Comparison of ENCODE assay signal across 1 cellular context in the genomic region with DNA sequence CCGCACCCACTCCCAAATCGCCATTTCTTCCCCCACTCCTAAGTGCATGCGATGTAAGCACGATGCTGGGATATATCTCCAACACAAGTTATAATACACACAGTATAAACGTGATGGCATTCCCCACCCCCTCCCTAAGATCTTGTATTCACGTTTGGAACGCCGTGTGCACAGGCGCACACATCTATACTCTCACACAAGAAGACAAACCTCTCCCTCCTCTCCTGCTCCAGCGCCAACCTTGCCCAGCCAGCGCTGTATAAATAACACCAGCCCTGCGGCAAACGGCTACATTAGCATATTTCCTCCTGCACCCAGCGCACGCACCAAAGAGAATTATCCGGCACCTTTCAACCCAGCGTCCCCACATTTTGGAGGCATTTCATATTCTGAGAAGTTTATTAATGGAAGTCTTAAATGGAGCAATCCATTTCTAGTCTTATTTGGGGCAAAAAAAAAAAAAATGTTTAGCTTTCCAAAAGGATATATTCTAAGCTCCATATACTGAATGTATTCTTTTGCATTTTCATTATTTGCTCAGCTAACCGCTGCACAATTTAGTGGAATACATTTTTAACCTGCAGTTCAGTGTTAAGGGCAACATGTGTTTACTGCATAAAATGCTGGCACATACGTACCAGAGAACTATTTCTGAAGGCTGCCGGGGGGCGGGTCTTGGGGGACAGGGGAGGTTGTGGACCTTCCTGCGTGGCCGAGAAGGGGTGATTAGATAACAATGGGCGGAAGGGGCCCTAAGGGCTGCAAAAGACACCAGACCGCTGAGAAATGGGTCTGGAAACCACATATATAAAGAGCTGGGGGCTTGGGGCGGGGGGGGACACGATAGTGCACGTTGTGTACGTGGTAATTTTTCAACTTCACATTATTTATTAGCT.
TF ChIP-seq lines count a peak whose summit lies in the region.

No MANE protein-coding gene starts in this region.

TF ChIP-seq in HepG2, 621 proteins besides CTCF, POLR2A, EP300 and RAD21 (continued from another document and continues in another):
- no peak for TF ChIP-seq ZHX2 (IDR thresholded peaks at IDR 0.05; ENCODE audit: low read depth)
- TF ChIP-seq ZHX2 (CRISPR knock-in tag; IDR thresholded peaks at IDR 0.05; ENCODE audit: borderline replicate concordance): no peak
- TF ChIP-seq ZNF563 (CRISPR knock-in tag; IDR thresholded peaks at IDR 0.05): no peak
- TF ChIP-seq KMT2A (CRISPR knock-in tag; IDR thresholded peaks at IDR 0.05): no peak; the same call in 1 of the 2 replicates
- no peak for TF ChIP-seq ZFP1 (CRISPR knock-in tag; IDR thresholded peaks at IDR 0.05)
- no peak for TF ChIP-seq KDM2A (CRISPR knock-in tag; IDR thresholded peaks at IDR 0.05; ENCODE audit: borderline replicate concordance, low read depth)
- no peak for TF ChIP-seq ZNF775 (CRISPR knock-in tag; IDR thresholded peaks at IDR 0.05; ENCODE audit: borderline replicate concordance)
- no peak for TF ChIP-seq PAX8 (CRISPR knock-in tag; IDR thresholded peaks at IDR 0.05; ENCODE audit: borderline replicate concordance)
- TF ChIP-seq, protein P1, sequence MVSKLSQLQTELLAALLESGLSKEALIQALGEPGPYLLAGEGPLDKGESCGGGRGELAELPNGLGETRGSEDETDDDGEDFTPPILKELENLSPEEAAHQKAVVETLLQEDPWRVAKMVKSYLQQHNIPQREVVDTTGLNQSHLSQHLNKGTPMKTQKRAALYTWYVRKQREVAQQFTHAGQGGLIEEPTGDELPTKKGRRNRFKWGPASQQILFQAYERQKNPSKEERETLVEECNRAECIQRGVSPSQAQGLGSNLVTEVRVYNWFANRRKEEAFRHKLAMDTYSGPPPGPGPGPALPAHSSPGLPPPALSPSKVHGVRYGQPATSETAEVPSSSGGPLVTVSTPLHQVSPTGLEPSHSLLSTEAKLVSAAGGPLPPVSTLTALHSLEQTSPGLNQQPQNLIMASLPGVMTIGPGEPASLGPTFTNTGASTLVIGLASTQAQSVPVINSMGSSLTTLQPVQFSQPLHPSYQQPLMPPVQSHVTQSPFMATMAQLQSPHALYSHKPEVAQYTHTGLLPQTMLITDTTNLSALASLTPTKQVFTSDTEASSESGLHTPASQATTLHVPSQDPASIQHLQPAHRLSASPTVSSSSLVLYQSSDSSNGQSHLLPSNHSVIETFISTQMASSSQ (IDR thresholded peaks at IDR 0.05; ENCODE audit: low read depth): no peak
- TF ChIP-seq, protein P1 (CRISPR knock-in tag; IDR thresholded peaks at IDR 0.05; ENCODE audit: borderline replicate concordance): no peak
- no peak for TF ChIP-seq ZNF619 (CRISPR knock-in tag; IDR thresholded peaks at IDR 0.05)
- no peak for TF ChIP-seq ZNF597 (CRISPR knock-in tag; IDR thresholded peaks at IDR 0.05)
- no peak for TF ChIP-seq LBX2 (CRISPR knock-in tag; IDR thresholded peaks at IDR 0.05; ENCODE audit: borderline replicate concordance)
- TF ChIP-seq HDAC6 (IDR thresholded peaks at IDR 0.05; ENCODE audit: low read depth, low read length): no peak
- TF ChIP-seq, protein P2, sequence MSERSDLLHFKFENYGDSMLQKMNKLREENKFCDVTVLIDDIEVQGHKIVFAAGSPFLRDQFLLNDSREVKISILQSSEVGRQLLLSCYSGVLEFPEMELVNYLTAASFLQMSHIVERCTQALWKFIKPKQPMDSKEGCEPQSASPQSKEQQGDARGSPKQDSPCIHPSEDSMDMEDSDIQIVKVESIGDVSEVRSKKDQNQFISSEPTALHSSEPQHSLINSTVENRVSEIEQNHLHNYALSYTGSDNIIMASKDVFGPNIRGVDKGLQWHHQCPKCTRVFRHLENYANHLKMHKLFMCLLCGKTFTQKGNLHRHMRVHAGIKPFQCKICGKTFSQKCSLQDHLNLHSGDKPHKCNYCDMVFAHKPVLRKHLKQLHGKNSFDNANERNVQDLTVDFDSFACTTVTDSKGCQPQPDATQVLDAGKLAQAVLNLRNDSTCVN (CRISPR knock-in tag; IDR thresholded peaks at IDR 0.05; ENCODE audit: borderline replicate concordance): no peak
- TF ChIP-seq ZNF430 (CRISPR knock-in tag; IDR thresholded peaks at IDR 0.05): no peak
- no peak for TF ChIP-seq KDM3A (CRISPR knock-in tag; IDR thresholded peaks at IDR 0.05; ENCODE audit: low read depth)
- TF ChIP-seq GTF3A (CRISPR knock-in tag; conservative IDR thresholded peaks at IDR 0.05): no peak
- TF ChIP-seq ZNF589 (CRISPR knock-in tag; conservative IDR thresholded peaks at IDR 0.05): no peak
- no peak for TF ChIP-seq ZFX (CRISPR knock-in tag; IDR thresholded peaks at IDR 0.05; ENCODE audit: low read depth)
- no peak for TF ChIP-seq ZNF460 (CRISPR knock-in tag; IDR thresholded peaks at IDR 0.05; ENCODE audit: borderline replicate concordance)
- TF ChIP-seq ELF4 (CRISPR knock-in tag; IDR thresholded peaks at IDR 0.05; ENCODE audit: borderline replicate concordance): no peak
- no peak for TF ChIP-seq ZNF503 (CRISPR knock-in tag; IDR thresholded peaks at IDR 0.05)
- no peak for TF ChIP-seq ZBTB4 (CRISPR knock-in tag; IDR thresholded peaks at IDR 0.05; ENCODE audit: borderline replicate concordance)
- no peak for TF ChIP-seq PCBP1 (IDR thresholded peaks at IDR 0.05; ENCODE audit: borderline replicate concordance, low read depth, low read length)
- TF ChIP-seq KDM4B (CRISPR knock-in tag; IDR thresholded peaks at IDR 0.05): no peak
- TF ChIP-seq ELF1 (CRISPR knock-in tag; IDR thresholded peaks at IDR 0.05): no peak
- TF ChIP-seq HDAC2 (CRISPR knock-in tag; IDR thresholded peaks at IDR 0.05): no peak
- no peak; the same call in 1 of the 2 replicates for TF ChIP-seq PHF21A (CRISPR knock-in tag; IDR thresholded peaks at IDR 0.05)
- TF ChIP-seq HNF4A (CRISPR knock-in tag; IDR thresholded peaks at IDR 0.05): no peak
- TF ChIP-seq ZBTB7A (CRISPR knock-in tag; IDR thresholded peaks at IDR 0.05): no peak
- TF ChIP-seq, protein P3, sequence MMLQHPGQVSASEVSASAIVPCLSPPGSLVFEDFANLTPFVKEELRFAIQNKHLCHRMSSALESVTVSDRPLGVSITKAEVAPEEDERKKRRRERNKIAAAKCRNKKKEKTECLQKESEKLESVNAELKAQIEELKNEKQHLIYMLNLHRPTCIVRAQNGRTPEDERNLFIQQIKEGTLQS (CRISPR knock-in tag; IDR thresholded peaks at IDR 0.05): no peak
- no peak for TF ChIP-seq REXO4 (CRISPR knock-in tag; IDR thresholded peaks at IDR 0.05; ENCODE audit: borderline replicate concordance)
- 0 out of 2 replicates have a peak, but pooled peaks have one; percentile 46 for TF ChIP-seq ZMYM3 (CRISPR knock-in tag; IDR thresholded peaks at IDR 0.05)
- TF ChIP-seq U2AF2 (IDR thresholded peaks at IDR 0.05; ENCODE audit: low read depth, low read length): no peak
- TF ChIP-seq KDM6A (CRISPR knock-in tag; IDR thresholded peaks at IDR 0.05; ENCODE audit: low read depth): no peak
